Comparison of ENCODE assay signal across 25 cellular contexts in genomic region chr2:165283342-165283741, GRCh38. TPM values are rescaled to one million over a fixed set of nuclear protein-coding genes. Genes with fewer than 3 reads are reported as not detected.
"Had no signal": no experiment of that assay in that cellular context is flagged by ENCODE, and none has a peak within 500 bp of the region (broad histone marks: within the 10 kb centered on the region; RNA-seq: fewer than 3 reads in every experiment).

No MANE protein-coding gene starts in this region.

- H3K27ac ChIP-seq: epithelial cell of prostate, gastrocnemius medialis, heart left ventricle, hepatocyte, neural progenitor cell, parathyroid adenoma, right atrium auricular region, sigmoid colon, testis, tibial artery had no signal

- H3K36me3 ChIP-seq: gastrocnemius medialis, heart left ventricle, neural progenitor cell, right atrium auricular region, sigmoid colon, tibial artery had no signal

- DNase-seq: effector CD8-positive, alpha-beta T cell; endodermal cell; foreskin fibroblast; gastrocnemius medialis; heart left ventricle; kidney; mesenchymal stem cell; mucosa of descending colon; naive B cell; sigmoid colon; stimulated activated CD4-positive, alpha-beta T cell treated with anti-CD3 and anti-CD28 coated beads, Interleukin-2, amount 100 ng/mL, for 24 hours; stimulated activated CD4-positive, alpha-beta T cell treated with anti-CD3 and anti-CD28 coated beads, Interleukin-4, amount 100 ng/mL, for 24 hours; stimulated activated naive CD8-positive, alpha-beta T cell treated with anti-CD3 and anti-CD28 coated beads, Interleukin-15, Interleukin-2, amounts not matched to agents 100 U/mL and 50 U/mL, for 24 hours; substantia nigra; testis; tibial artery had no signal

- H3K4me3 ChIP-seq: gastrocnemius medialis, heart left ventricle, hepatocyte, mucosa of descending colon, neural progenitor cell, right atrium auricular region, sigmoid colon, testis, tibial artery had no signal

- H3K27me3 ChIP-seq: gastrocnemius medialis, heart left ventricle, hepatocyte, neural progenitor cell, right atrium auricular region, sigmoid colon, testis, tibial artery had no signal

- H3K4me1 ChIP-seq: gastrocnemius medialis, heart left ventricle, neural progenitor cell, parathyroid adenoma, right atrium auricular region, sigmoid colon, testis, tibial artery had no signal

- H3K9me3 ChIP-seq: gastrocnemius medialis, mucosa of descending colon, right atrium auricular region, testis, tibial artery had no signal

- ATAC-seq: esophagus mucosa; gastrocnemius medialis; heart left ventricle; left lobe of liver; mucosa of descending colon; stimulated activated memory B cell treated with anti-CD40 and anti-IgM and Interleukin-4, amounts not matched to agents 10 μg/mL and 1 μg/mL and 100 μg/mL, for 72 hours; stimulated activated naive CD8-positive, alpha-beta T cell treated with anti-CD3 and anti-CD28 coated beads, Interleukin-15, Interleukin-2, amounts not matched to agents 100 U/mL and 50 U/mL, for 24 hours had no signal

RNA-seq across cellular contexts. Expression of gene SCN2A, which starts 44.1 kb away (rescaled TPM):
- total RNA-seq: gastrocnemius medialis, skeletal muscle tissue had no signal
